Comparison of ENCODE assay signal across 1 cellular context in the genomic region with DNA sequence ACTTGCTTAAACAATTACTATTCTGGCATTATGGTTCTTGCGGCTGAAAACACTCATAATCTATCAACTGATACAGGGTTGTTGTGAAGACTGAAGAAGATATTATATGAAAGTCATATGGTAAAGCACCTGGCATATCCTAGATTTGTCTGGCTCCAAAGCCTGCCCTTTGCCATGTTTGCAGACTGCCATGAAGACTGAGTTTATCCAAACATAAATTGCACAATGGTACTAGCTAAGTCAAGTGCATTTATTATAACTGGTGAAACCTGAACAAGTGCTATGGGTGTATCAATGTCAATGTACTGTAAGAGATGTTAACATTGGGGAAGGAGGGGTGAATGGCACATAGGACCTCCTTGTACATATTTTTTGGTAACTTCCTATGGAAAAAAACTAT.
TF ChIP-seq lines count a peak whose summit lies in the region.

No MANE protein-coding gene starts in this region.

TF ChIP-seq in HCT116, 20 proteins besides CTCF, POLR2A, EP300 and RAD21 (continued from another document):
- TF ChIP-seq, protein P1, sequence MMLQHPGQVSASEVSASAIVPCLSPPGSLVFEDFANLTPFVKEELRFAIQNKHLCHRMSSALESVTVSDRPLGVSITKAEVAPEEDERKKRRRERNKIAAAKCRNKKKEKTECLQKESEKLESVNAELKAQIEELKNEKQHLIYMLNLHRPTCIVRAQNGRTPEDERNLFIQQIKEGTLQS (IDR thresholded peaks at IDR 0.05), result no peak
- TF ChIP-seq, protein P2, sequence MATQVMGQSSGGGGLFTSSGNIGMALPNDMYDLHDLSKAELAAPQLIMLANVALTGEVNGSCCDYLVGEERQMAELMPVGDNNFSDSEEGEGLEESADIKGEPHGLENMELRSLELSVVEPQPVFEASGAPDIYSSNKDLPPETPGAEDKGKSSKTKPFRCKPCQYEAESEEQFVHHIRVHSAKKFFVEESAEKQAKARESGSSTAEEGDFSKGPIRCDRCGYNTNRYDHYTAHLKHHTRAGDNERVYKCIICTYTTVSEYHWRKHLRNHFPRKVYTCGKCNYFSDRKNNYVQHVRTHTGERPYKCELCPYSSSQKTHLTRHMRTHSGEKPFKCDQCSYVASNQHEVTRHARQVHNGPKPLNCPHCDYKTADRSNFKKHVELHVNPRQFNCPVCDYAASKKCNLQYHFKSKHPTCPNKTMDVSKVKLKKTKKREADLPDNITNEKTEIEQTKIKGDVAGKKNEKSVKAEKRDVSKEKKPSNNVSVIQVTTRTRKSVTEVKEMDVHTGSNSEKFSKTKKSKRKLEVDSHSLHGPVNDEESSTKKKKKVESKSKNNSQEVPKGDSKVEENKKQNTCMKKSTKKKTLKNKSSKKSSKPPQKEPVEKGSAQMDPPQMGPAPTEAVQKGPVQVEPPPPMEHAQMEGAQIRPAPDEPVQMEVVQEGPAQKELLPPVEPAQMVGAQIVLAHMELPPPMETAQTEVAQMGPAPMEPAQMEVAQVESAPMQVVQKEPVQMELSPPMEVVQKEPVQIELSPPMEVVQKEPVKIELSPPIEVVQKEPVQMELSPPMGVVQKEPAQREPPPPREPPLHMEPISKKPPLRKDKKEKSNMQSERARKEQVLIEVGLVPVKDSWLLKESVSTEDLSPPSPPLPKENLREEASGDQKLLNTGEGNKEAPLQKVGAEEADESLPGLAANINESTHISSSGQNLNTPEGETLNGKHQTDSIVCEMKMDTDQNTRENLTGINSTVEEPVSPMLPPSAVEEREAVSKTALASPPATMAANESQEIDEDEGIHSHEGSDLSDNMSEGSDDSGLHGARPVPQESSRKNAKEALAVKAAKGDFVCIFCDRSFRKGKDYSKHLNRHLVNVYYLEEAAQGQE (IDR thresholded peaks at IDR 0.05; ENCODE audit: low read depth), result no peak
- TF ChIP-seq ELF1 (IDR thresholded peaks at IDR 0.05; ENCODE audit: borderline replicate concordance, low read depth), result no peak
